Comparison of ENCODE assay signal across 6 cellular contexts in the genomic region with DNA sequence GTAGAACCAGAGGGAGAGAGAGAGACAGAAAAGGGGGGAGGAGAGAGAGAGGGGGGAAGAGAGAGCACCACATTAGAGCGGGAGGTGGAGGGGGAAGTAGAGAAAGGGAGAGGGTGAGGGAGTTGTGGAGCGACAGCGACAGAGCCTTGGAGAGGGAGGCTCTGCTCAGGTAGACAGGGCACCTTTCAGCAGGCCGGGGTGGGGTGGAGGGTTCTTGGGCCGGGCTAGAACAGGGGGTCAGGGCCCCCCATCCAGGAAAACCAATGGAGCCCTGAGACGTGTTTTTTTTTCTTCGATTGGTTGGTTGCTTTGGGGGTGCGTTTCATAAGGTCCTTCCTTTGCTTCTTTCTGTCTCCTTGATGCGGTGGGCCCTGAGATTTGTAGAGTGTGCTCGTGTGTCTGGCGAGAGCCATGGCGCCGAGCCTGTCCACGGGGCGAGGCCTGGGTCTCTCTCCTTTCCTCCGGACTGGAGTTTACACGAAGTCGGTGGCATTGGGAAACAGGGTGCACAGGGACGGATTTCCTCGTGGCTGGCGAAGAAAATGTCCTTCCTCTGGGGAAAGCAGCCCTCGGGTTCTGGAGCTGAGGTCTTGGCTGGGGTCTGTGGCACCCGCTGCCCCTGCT. TPM values are rescaled to one million over a fixed set of nuclear protein-coding genes. Genes with fewer than 3 reads are reported as not detected.
DNase-seq lines count a peak whose midpoint lies in the region; ATAC-seq and TF ChIP-seq lines count a peak whose summit lies in the region.
"Not testable (repeated sequence)": the region's sequence is repeated elsewhere in the genome, so short reads cannot be mapped to it uniquely, and the experiment has no call there.

No MANE protein-coding gene starts in this region.

- not testable (repeated sequence) for DNase-seq in GM06990 (ENCODE audit: extremely low read depth, insufficient read length); HL-60 (ENCODE audit: low read depth in 1 of 2, low spot score in 1 of 2)
- DNase-seq in GM13977 (ENCODE audit: low spot score): peak; percentile 0
- peak; percentile 35 for DNase-seq in endodermal cell
- peak; percentile 45 for DNase-seq in Right ventricle myocardium superior
- peak in 2 of 3 donors; percentile 21 to 50 for DNase-seq in mucosa of descending colon

- H3K36me3 ChIP-seq in GM06990 (ENCODE audit: control insufficient read depth, insufficient read depth, low read length); endodermal cell (ENCODE audit: control insufficient read depth, insufficient read depth, low read length); mucosa of descending colon (ENCODE audit: low read depth): not testable (repeated sequence)

- not testable (repeated sequence) for TF ChIP-seq CTCF in GM06990 (IDR thresholded peaks at IDR 0.05; ENCODE audit: insufficient read depth, low read length, poor library complexity, severe bottlenecking); GM13977 (IDR thresholded peaks at IDR 0.05; ENCODE audit: extremely low read depth, insufficient read depth, missing control alignments); HL-60 (IDR thresholded peaks at IDR 0.05; ENCODE audit: insufficient read depth, low read length); endodermal cell (conservative IDR thresholded peaks at IDR 0.05); mucosa of descending colon (IDR thresholded peaks at IDR 0.05)

- H3K4me1 ChIP-seq in endodermal cell (ENCODE audit: control insufficient read depth, insufficient read depth, low read length); mucosa of descending colon (ENCODE audit: low read depth): not testable (repeated sequence)

- WGBS in endodermal cell (ENCODE audit: insufficient coverage in 1 of 2, insufficient read length in 1 of 2), 2 experiments: 82 to 88% methylated on average over 4 to 23 of the region's 23 CpGs

- ATAC-seq in Right ventricle myocardium superior (ENCODE audit: poor library complexity); mucosa of descending colon: not testable (repeated sequence)

- intact Hi-C loops in Right ventricle myocardium superior (cut with DNase I); mucosa of descending colon (cut with DNase I, micrococcal nuclease): not testable (repeated sequence)

- peaks cover 17% of the 10 kb centered on the region for H3K27me3 Mint-ChIP-seq in endodermal cell (ENCODE audit: insufficient read depth)

- H3K27ac Mint-ChIP-seq in endodermal cell: not testable (repeated sequence)

- in situ Hi-C loops in GM13977 (cut with MboI; ENCODE audit: low pct_unique_long_range_greater_than_20kb, low sequenced_read_pairs, unreplicated experiment): not testable (repeated sequence)

- peak overlapping the region; percentile 45 for H3K4me3 ChIP-seq in GM06990 (replicated peaks; ENCODE audit: low read depth, low read length)
- H3K4me3 ChIP-seq in HL-60 (replicated peaks; ENCODE audit: insufficient read depth, low read length): peak overlapping the region; percentile 18; the same call in 1 of the 2 replicates
- H3K4me3 ChIP-seq in endodermal cell (ENCODE audit: low read length); mucosa of descending colon: not testable (repeated sequence)

- H3K9me3 Mint-ChIP-seq in endodermal cell: peaks cover 52% of the 10 kb centered on the region

- not testable (repeated sequence) for H3K27ac ChIP-seq in HL-60 (replicated peaks); endodermal cell (ENCODE audit: low read depth, low read length)

- not testable (repeated sequence) for H3K27me3 ChIP-seq in GM06990 (replicated peaks; ENCODE audit: control insufficient read depth, insufficient read depth, low read length); HL-60 (ENCODE audit: insufficient read depth, poor library complexity, severe bottlenecking)
- peaks cover 12% of the 10 kb centered on the region for H3K27me3 ChIP-seq in endodermal cell (ENCODE audit: control insufficient read depth, insufficient read depth, low read length, poor library complexity, severe bottlenecking)

- H3K9me3 ChIP-seq in endodermal cell (ENCODE audit: control insufficient read depth, low read length) (peaks cover 27% of the 10 kb centered on the region), mucosa of descending colon (peaks cover 59% of the 10 kb centered on the region)

- not testable (repeated sequence) for H3K4me1 Mint-ChIP-seq in endodermal cell

- H3K9ac ChIP-seq in endodermal cell (ENCODE audit: extremely low read depth, low read length, poor library complexity, severe bottlenecking): not testable (repeated sequence)

- not testable (repeated sequence) for H3K4me3 Mint-ChIP-seq in endodermal cell

- H3K36me3 Mint-ChIP-seq in endodermal cell (ENCODE audit: low read depth): not testable (repeated sequence)

RNA-seq across cellular contexts. Expression of gene ZNG1F, which starts 47.5 kb away (rescaled TPM):
- total RNA-seq in endodermal cell: 10 to 100 TPM; 11.5 to 15.4 TPM
- polyA plus RNA-seq in endodermal cell (2013, experiment 1 of 2): 11.5 TPM
- 10.0 TPM for polyA plus RNA-seq in endodermal cell (2013, experiment 2 of 2)
- 2.3 TPM for total RNA-seq in Right ventricle myocardium superior
- 10 to 100 TPM in 2 of 3 donors, 1 to 10 TPM in 1; 7.4 to 14.2 (median 10.8) TPM for total RNA-seq in mucosa of descending colon
